18 cellular contexts compared by ENCODE assay signal in the genomic region with DNA sequence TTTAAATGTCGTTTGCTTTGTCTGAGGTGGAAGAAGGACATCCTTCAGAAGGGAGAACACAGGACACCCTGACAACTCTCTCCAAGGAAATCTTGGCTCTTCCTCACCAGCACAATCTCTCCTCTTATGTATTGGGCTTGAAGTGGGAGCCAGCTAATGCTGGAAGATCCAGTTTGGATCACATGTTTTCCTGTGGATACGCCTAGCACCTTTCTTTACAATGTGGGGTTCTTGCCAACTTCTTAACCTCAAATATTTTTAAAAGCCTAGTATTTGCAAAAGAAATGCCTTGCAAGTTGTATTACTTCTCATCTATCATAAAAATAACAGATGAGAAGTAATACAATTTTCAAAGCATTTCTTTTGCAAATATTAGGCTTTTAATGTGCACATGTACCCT.
DNase-seq lines count a peak whose midpoint lies in the region; ATAC-seq, FAIRE-seq and TF ChIP-seq lines count a peak whose summit lies in the region.
"Had no signal": no experiment of that assay in that cellular context is flagged by ENCODE, and none has a peak within 500 bp of the region (broad histone marks: within the 10 kb centered on the region; RNA-seq: fewer than 3 reads in every experiment).

No MANE protein-coding gene starts in this region.

- H3K36me3 ChIP-seq in kidney (ENCODE audit: control insufficient read depth in 1 of 2, insufficient read depth in 2 of 2, low read length in 2 of 2) = no peaks in the 10 kb centered on the region
- H3K36me3 ChIP-seq: BLaER1 treated with 17β-estradiol and CSF1 and Interleukin-3, amounts not matched to agents 10 nM and 100 nM; Peyer's patch had no signal

- DNase-seq in LHCN-M2 (ENCODE audit: low read depth) (peak; percentile 52), fibroblast of pulmonary artery (ENCODE audit: low read depth) (peak; percentile 7), DMS53 (lab: John Stamatoyannopoulos, UW) (no peak), kidney (no peak), SIG-M5 treated with dmso at 0.1 percent for 504 hours (lab: John Stamatoyannopoulos, UW; ENCODE audit: unreplicated experiment) (no peak)
- DNase-seq in activated CD8-positive, alpha-beta memory T cell treated with anti-CD3 and anti-CD28 coated beads, Interleukin-2, amount 10 ng/mL, durations not matched to agents 7 days and 5 days = no peak
- DNase-seq: NCI-H1105, NCI-H187, NCI-H446 treated with DMSO at 0.1 percent for 48 hours, NCI-H748 treated with DMSO at 0.1 percent for 48 hours, Peyer's patch, SHP77 treated with DMSO at 0.1 percent for 48 hours had no signal

- FAIRE-seq in kidney (lab: Jason Lieb, UNC) = no peak
- FAIRE-seq: GM12891, GM19239 had no signal

- H3K4me3 Mint-ChIP-seq in activated CD8-positive, alpha-beta memory T cell treated with anti-CD3 and anti-CD28 coated beads, Interleukin-2, amount 10 ng/mL, durations not matched to agents 7 days and 5 days = no peak overlapping the region
- H3K4me3 Mint-ChIP-seq: IgD-negative memory B cell had no signal

- no peaks in the 10 kb centered on the region for H3K36me3 Mint-ChIP-seq in activated CD8-positive, alpha-beta memory T cell treated with anti-CD3 and anti-CD28 coated beads, Interleukin-2, amount 10 ng/mL, durations not matched to agents 7 days and 5 days
- H3K36me3 Mint-ChIP-seq: IgD-negative memory B cell had no signal

- H3K27ac ChIP-seq in VCaP (peak overlapping the region; percentile 52), kidney (ENCODE audit: low read depth in 2 of 2, low read length in 2 of 2) (no peak overlapping the region)
- H3K27ac ChIP-seq: BLaER1 treated with 17β-estradiol and CSF1 and Interleukin-3, amounts not matched to agents 10 nM and 100 nM; Peyer's patch had no signal

- CTCF ChIA-PET in activated CD8-positive, alpha-beta memory T cell treated with anti-CD3 and anti-CD28 coated beads, Interleukin-2, amount 10 ng/mL, durations not matched to agents 7 days and 5 days (lab: Charles Lee) = no interaction called here

- H3K9ac ChIP-seq in kidney (ENCODE audit: low read length in 2 of 2) = no peak overlapping the region
- H3K9ac ChIP-seq: BLaER1 treated with 17β-estradiol and CSF1 and Interleukin-3, amounts not matched to agents 10 nM and 100 nM had no signal

- no peak for ATAC-seq in activated CD8-positive, alpha-beta memory T cell treated with anti-CD3 and anti-CD28 coated beads, Interleukin-2, amount 10 ng/mL, durations not matched to agents 7 days and 5 days
- ATAC-seq: HCT116 had no signal

- H3K9me3 Mint-ChIP-seq in activated CD8-positive, alpha-beta memory T cell treated with anti-CD3 and anti-CD28 coated beads, Interleukin-2, amount 10 ng/mL, durations not matched to agents 7 days and 5 days (ENCODE audit: low read depth) = no peaks in the 10 kb centered on the region

- peaks cover 25% of the 10 kb centered on the region for H3K27me3 Mint-ChIP-seq in activated CD8-positive, alpha-beta memory T cell treated with anti-CD3 and anti-CD28 coated beads, Interleukin-2, amount 10 ng/mL, durations not matched to agents 7 days and 5 days

- H3K4me3 ChIP-seq in fibroblast of pulmonary artery (replicated peaks; ENCODE audit: low read depth, low read length) (no peak overlapping the region), kidney (ENCODE audit: low read length in 2 of 2) (no peak overlapping the region)
- H3K4me3 ChIP-seq: BLaER1 treated with 17β-estradiol and CSF1 and Interleukin-3, amounts not matched to agents 10 nM and 100 nM; Peyer's patch had no signal

- H3K4me1 Mint-ChIP-seq in activated CD8-positive, alpha-beta memory T cell treated with anti-CD3 and anti-CD28 coated beads, Interleukin-2, amount 10 ng/mL, durations not matched to agents 7 days and 5 days = no peaks in the 10 kb centered on the region
- H3K4me1 Mint-ChIP-seq: IgD-negative memory B cell had no signal

- H3K4me1 ChIP-seq in kidney (ENCODE audit: control insufficient read depth in 1 of 2, insufficient read depth in 1 of 2, low read depth in 1 of 2, low read length in 2 of 2) = no peaks in the 10 kb centered on the region
- H3K4me1 ChIP-seq: BLaER1 treated with 17β-estradiol and CSF1 and Interleukin-3, amounts not matched to agents 10 nM and 100 nM; Peyer's patch had no signal

- intact Hi-C loops in kidney (cut with DNase I) = no loop called here

- no peak overlapping the region for H3K27ac Mint-ChIP-seq in activated CD8-positive, alpha-beta memory T cell treated with anti-CD3 and anti-CD28 coated beads, Interleukin-2, amount 10 ng/mL, durations not matched to agents 7 days and 5 days
- H3K27ac Mint-ChIP-seq: IgD-negative memory B cell had no signal

- TF ChIP-seq CTCF in VCaP (conservative IDR thresholded peaks at IDR 0.05) = no peak
- TF ChIP-seq CTCF in fibroblast of pulmonary artery (IDR thresholded peaks at IDR 0.05; ENCODE audit: low read length, missing control alignments) = no peak
- TF ChIP-seq CTCF in kidney (IDR thresholded peaks at IDR 0.05; ENCODE audit: borderline replicate concordance, extremely low read depth, insufficient read depth) = no peak

- H3K9me3 ChIP-seq in kidney (ENCODE audit: control insufficient read depth in 1 of 2, low read length in 2 of 2) = peaks cover 0 to 6% of the 10 kb centered on the region in 2 donors

Comparison
In these comparisons a context has a peak if more than half of its experiments do, and no peak if none do; other contexts are left out.
1. DNase-seq: peak in LHCN-M2 (single experiment) and fibroblast of pulmonary artery (single experiment); none in activated CD8-positive, alpha-beta memory T cell treated with anti-CD3 and anti-CD28 coated beads, Interleukin-2, amount 10 ng/mL, durations not matched to agents 7 days and 5 days (single experiment), DMS53 (single experiment), kidney (single experiment) and SIG-M5 treated with dmso at 0.1 percent for 504 hours (single experiment).